27 cellular contexts compared by ENCODE assay signal in the genomic region with DNA sequence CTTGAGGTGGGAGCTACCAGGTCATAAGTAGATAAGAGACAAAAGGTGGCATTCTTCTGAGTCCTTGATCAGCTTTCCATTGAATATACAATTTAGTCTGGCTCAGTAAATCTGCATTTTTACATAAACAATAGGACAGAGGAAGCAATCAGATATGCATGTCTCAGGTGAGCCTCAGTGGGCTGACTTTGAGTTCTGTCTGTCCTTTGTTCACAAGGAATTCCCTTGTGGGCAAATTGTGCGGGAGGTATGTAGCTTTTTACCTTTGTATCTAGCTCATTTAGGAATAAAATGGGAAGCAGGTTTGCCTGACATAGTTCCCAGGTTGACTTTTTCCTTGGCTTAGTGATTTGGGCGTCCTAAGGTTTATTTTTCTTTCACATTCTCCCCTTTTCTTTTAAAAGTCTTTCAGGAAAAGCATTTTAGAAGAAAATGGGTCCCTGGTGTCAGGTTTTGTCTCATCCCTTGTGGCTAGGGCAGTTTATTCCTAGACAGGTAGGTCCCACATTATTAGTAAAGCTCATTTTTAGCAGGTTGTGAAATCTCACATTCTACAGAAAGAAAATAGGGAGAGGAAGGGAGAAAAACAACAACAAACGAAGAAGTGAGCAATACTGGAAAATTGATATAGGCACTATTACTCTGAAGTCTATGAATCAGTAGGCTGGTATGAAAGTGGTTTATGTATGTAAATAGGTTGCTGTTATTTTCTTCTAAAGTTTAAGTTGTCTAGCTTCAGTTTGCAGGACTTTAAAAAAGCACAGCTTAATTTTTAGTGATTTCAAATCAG. TPM values are rescaled to one million over a fixed set of nuclear protein-coding genes. Genes with fewer than 3 reads are reported as not detected.
A peak's percentile ranks its signal among the peaks of the same experiment; 100 is the strongest.
DNase-seq lines count a peak whose midpoint lies in the region; ATAC-seq and TF ChIP-seq lines count a peak whose summit lies in the region.
"Had no signal": no experiment of that assay in that cellular context is flagged by ENCODE, and none has a peak within 500 bp of the region (broad histone marks: within the 10 kb centered on the region; RNA-seq: fewer than 3 reads in every experiment).

No MANE protein-coding gene starts in this region.

- peak; percentile 48 for ATAC-seq in WTC11
- ATAC-seq in HG03521 (IDR thresholded peaks at IDR 0.05; ENCODE audit: unreplicated experiment) = no peak
- ATAC-seq: HCT116, Panc1 had no signal

- POLR2A ChIA-PET in WTC11 (lab: Charles Lee) = no interaction called here

- H3K36me3 Mint-ChIP-seq in WTC11 = peaks cover 7% of the 10 kb centered on the region; the same call in 1 of the 2 replicates
- H3K36me3 Mint-ChIP-seq: CD4-positive, alpha-beta memory T cell had no signal

- H3K4me2 ChIP-seq in smooth muscle cell = no peak overlapping the region
- H3K4me2 ChIP-seq in osteoblast (ENCODE audit: insufficient read depth, low read length) = no peak overlapping the region

- no peaks in the 10 kb centered on the region for H4K20me1 ChIP-seq in smooth muscle cell (ENCODE audit: low read depth)
- H4K20me1 ChIP-seq in osteoblast (ENCODE audit: insufficient read depth, low read length) = no peaks in the 10 kb centered on the region

- H3K36me3 ChIP-seq in HUES48 (ENCODE audit: control insufficient read depth, insufficient read depth, low read length) (no peaks in the 10 kb centered on the region), iPS-20b (ENCODE audit: insufficient read depth, low read depth, low read length) (no peaks in the 10 kb centered on the region), smooth muscle cell (ENCODE audit: low read depth) (no peaks in the 10 kb centered on the region), osteoblast (ENCODE audit: insufficient read depth, low read length) (no peaks in the 10 kb centered on the region)

- DNase-seq in WTC11 (ENCODE audit: low spot score) (no peak), smooth muscle cell (lab: John Stamatoyannopoulos, UW; ENCODE audit: unreplicated experiment) (no peak), nucleus accumbens (lab: John Stamatoyannopoulos, UW) (no peak), osteoblast (ENCODE audit: insufficient read length, low spot score, missing footprints) (no peak)
- DNase-seq: C1 segment of cervical spinal cord; CD4-positive, alpha-beta memory T cell; COR-L47; GF-D8; GOT3; IMR-90; KG1; MM.1S; NCI-H1048; NCI-H1417; NCI-H1694; NCI-H2029 treated with DMSO at 0.1 percent for 48 hours; NCI-H446 treated with DMSO at 0.1 percent for 48 hours; SHP77 had no signal

- peak overlapping the region; percentile 88 for H3K27ac Mint-ChIP-seq in WTC11
- H3K27ac Mint-ChIP-seq: CD4-positive, alpha-beta memory T cell had no signal

- no peaks in the 10 kb centered on the region for H3F3A ChIP-seq in smooth muscle cell (ENCODE audit: low read depth)

- H3K9ac ChIP-seq in HUES48 (ENCODE audit: low read depth, low read length) = no peak overlapping the region
- H3K9ac ChIP-seq in iPS-20b (ENCODE audit: low read depth, low read length) = peak overlapping the region; percentile 2; the same call in 1 of the 2 replicates
- H3K9ac ChIP-seq in smooth muscle cell (ENCODE audit: low read depth) = no peak overlapping the region

- peaks cover 57% of the 10 kb centered on the region for H3K4me1 Mint-ChIP-seq in WTC11
- H3K4me1 Mint-ChIP-seq: CD4-positive, alpha-beta memory T cell had no signal

- H3K79me2 ChIP-seq in smooth muscle cell (ENCODE audit: low read depth) (no peaks in the 10 kb centered on the region), osteoblast (ENCODE audit: insufficient read depth, low read length) (no peaks in the 10 kb centered on the region)

- H3K27ac ChIP-seq in HUES48 (ENCODE audit: low read depth, low read length) (peak overlapping the region; percentile 71), iPS-20b (ENCODE audit: low read length) (no peak overlapping the region), smooth muscle cell (ENCODE audit: low read depth) (peak overlapping the region; percentile 54), osteoblast (ENCODE audit: low read depth, low read length) (no peak overlapping the region)
- H3K27ac ChIP-seq: HL-60, RWPE1 had no signal

- H3K4me3 ChIP-seq in HUES48 (ENCODE audit: low read depth, low read length) (no peak overlapping the region), iPS-20b (ENCODE audit: low read length) (no peak overlapping the region), smooth muscle cell (no peak overlapping the region), osteoblast (ENCODE audit: insufficient read depth, low read length) (no peak overlapping the region)

- H2AFZ ChIP-seq in smooth muscle cell (ENCODE audit: low read depth) (peak overlapping the region; percentile 52), osteoblast (ENCODE audit: low read length) (no peak overlapping the region)

- 27% methylated on average over 3 of the region's 3 CpGs for WGBS in smooth muscle cell (ENCODE audit: low lambda C conversion rate)

- no peak overlapping the region for H3K4me3 Mint-ChIP-seq in WTC11
- H3K4me3 Mint-ChIP-seq: CD4-positive, alpha-beta memory T cell had no signal

- H3K9me3 ChIP-seq in HUES48 (ENCODE audit: control insufficient read depth, insufficient read depth, low read length) (no peaks in the 10 kb centered on the region), iPS-20b (ENCODE audit: insufficient read depth, low read depth, low read length) (no peaks in the 10 kb centered on the region), smooth muscle cell (replicated peaks; ENCODE audit: low read depth) (no peaks in the 10 kb centered on the region), osteoblast (ENCODE audit: low read depth, low read length) (no peaks in the 10 kb centered on the region)

- CTCF ChIA-PET in WTC11 (lab: Charles Lee) = interaction anchor here (0.8 kb wide), 1 partner anchor 91 kb away, joined by 3 read pairs; a partner anchor contains a TSS

- H3K27me3 ChIP-seq in HUES48 (ENCODE audit: control insufficient read depth, insufficient read depth, low read length) = no peaks in the 10 kb centered on the region
- no peaks in the 10 kb centered on the region for H3K27me3 ChIP-seq in iPS-20b (ENCODE audit: insufficient read depth, low read length)
- no peaks in the 10 kb centered on the region for H3K27me3 ChIP-seq in smooth muscle cell (ENCODE audit: low read depth)
- no peaks in the 10 kb centered on the region for H3K27me3 ChIP-seq in osteoblast (ENCODE audit: insufficient read depth, low read length)

- peaks cover 7% of the 10 kb centered on the region; the same call in 1 of the 2 replicates for H3K9me3 Mint-ChIP-seq in WTC11

- no peak for TF ChIP-seq CTCF in WTC11 (IDR thresholded peaks at IDR 0.05)
- no peak for TF ChIP-seq CTCF in smooth muscle cell (IDR thresholded peaks at IDR 0.05; ENCODE audit: borderline replicate concordance, insufficient read depth, poor library complexity, severe bottlenecking)
- no peak for TF ChIP-seq CTCF in osteoblast (IDR thresholded peaks at IDR 0.05; ENCODE audit: extremely low read depth, low read depth, low read length)

- H3K27me3 Mint-ChIP-seq in WTC11 (ENCODE audit: low read depth) = no peaks in the 10 kb centered on the region

- H3K4me1 ChIP-seq in HUES48 (ENCODE audit: control insufficient read depth, insufficient read depth, low read length) = peaks cover 60% of the 10 kb centered on the region
- H3K4me1 ChIP-seq in iPS-20b (ENCODE audit: insufficient read depth, low read length) = peaks cover 56% of the 10 kb centered on the region
- peaks cover 33% of the 10 kb centered on the region for H3K4me1 ChIP-seq in smooth muscle cell (ENCODE audit: low read depth)
- no peaks in the 10 kb centered on the region for H3K4me1 ChIP-seq in osteoblast (ENCODE audit: insufficient read depth, low read length)

TF ChIP-seq in WTC11, 78 proteins besides CTCF, POLR2A, EP300 and RAD21 (continues in another document):
- TF ChIP-seq ATF1 (CRISPR knock-in tag; IDR thresholded peaks at IDR 0.05) (no peak), TEAD1 (CRISPR knock-in tag; IDR thresholded peaks at IDR 0.05) (0 out of 2 replicates have a peak, but pooled peaks have one; percentile 42), FOXK1 (CRISPR knock-in tag; IDR thresholded peaks at IDR 0.05) (no peak)
- TF ChIP-seq, protein P1, sequence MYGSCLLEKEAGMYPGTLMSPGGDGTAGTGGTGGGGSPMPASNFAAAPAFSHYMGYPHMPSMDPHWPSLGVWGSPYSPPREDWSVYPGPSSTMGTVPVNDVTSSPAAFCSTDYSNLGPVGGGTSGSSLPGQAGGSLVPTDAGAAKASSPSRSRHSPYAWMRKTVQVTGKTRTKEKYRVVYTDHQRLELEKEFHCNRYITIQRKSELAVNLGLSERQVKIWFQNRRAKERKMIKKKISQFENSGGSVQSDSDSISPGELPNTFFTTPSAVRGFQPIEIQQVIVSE (CRISPR knock-in tag; IDR thresholded peaks at IDR 0.05; ENCODE audit: borderline replicate concordance) = no peak
- TF ChIP-seq, protein P2, sequence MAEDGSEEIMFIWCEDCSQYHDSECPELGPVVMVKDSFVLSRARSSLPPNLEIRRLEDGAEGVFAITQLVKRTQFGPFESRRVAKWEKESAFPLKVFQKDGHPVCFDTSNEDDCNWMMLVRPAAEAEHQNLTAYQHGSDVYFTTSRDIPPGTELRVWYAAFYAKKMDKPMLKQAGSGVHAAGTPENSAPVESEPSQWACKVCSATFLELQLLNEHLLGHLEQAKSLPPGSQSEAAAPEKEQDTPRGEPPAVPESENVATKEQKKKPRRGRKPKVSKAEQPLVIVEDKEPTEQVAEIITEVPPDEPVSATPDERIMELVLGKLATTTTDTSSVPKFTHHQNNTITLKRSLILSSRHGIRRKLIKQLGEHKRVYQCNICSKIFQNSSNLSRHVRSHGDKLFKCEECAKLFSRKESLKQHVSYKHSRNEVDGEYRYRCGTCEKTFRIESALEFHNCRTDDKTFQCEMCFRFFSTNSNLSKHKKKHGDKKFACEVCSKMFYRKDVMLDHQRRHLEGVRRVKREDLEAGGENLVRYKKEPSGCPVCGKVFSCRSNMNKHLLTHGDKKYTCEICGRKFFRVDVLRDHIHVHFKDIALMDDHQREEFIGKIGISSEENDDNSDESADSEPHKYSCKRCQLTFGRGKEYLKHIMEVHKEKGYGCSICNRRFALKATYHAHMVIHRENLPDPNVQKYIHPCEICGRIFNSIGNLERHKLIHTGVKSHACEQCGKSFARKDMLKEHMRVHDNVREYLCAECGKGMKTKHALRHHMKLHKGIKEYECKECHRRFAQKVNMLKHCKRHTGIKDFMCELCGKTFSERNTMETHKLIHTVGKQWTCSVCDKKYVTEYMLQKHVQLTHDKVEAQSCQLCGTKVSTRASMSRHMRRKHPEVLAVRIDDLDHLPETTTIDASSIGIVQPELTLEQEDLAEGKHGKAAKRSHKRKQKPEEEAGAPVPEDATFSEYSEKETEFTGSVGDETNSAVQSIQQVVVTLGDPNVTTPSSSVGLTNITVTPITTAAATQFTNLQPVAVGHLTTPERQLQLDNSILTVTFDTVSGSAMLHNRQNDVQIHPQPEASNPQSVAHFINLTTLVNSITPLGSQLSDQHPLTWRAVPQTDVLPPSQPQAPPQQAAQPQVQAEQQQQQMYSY (CRISPR knock-in tag; IDR thresholded peaks at IDR 0.05) = no peak

RNA-seq across cellular contexts. Expression of a gene that starts 16.5 kb away (rescaled TPM):
- total RNA-seq in WTC11 (2021) (not detected in 3 replicates), smooth muscle cell (not detected in 2 replicates), osteoblast (not detected in 2 replicates)
- polyA plus RNA-seq in smooth muscle cell = not detected in 2 replicates
- total RNA-seq: A673; CD4-positive, alpha-beta memory T cell; IMR-90; SK-MEL-5 had no signal
- polyA plus RNA-seq: CD4-positive, alpha-beta memory T cell; IMR-90 had no signal

Comparison
In these comparisons a context has a peak if more than half of its experiments do, and no peak if none do; other contexts are left out.
1. H3K27ac ChIP-seq: peak in HUES48 (single experiment) and smooth muscle cell (single experiment); none in iPS-20b (single experiment) and osteoblast (single experiment).